Comparison of ENCODE assay signal across 8 cellular contexts in genomic region chr14:77053046-77053841, GRCh38. TPM values are rescaled to one million over a fixed set of nuclear protein-coding genes. Genes with fewer than 3 reads are reported as not detected.
DNase-seq lines count a peak whose midpoint lies in the region; ATAC-seq and TF ChIP-seq lines count a peak whose summit lies in the region.

No MANE protein-coding gene starts in this region.

- intact Hi-C loops in ovary (cut with DNase I) (loop anchor here (1.0 to 5.0 kb wide), 5 partner anchors 136 to 1816 kb away; no protein-coding TSS in a partner anchor), transverse colon (cut with DNase I; ENCODE audit: low total_unique reads) (loop anchor here (5.0 kb wide), 1 partner anchor 141 kb away; no protein-coding TSS in a partner anchor)

- POLR2A ChIA-PET in HEK293 (lab: Yijun Ruan, JAX), result interaction anchor here (0.9 kb wide), 2 partner anchors 25 to 134 kb away, joined by 3 read pairs; no protein-coding TSS in a partner anchor

- peaks cover 19% of the 10 kb centered on the region for H3K4me1 ChIP-seq in CD4-positive, CD25-positive, alpha-beta regulatory T cell (ENCODE audit: control insufficient read depth, insufficient read depth, low read length, poor library complexity, severe bottlenecking)
- peaks cover 4% of the 10 kb centered on the region; the same call in 1 of the 2 replicates for H3K4me1 ChIP-seq in HEK293 (ENCODE audit: control insufficient read depth, insufficient read depth, low read length)
- H3K4me1 ChIP-seq in ovary (ENCODE audit: insufficient read depth), result no peaks in the 10 kb centered on the region
- H3K4me1 ChIP-seq in transverse colon, result peaks cover 12 to 27% (median 16%) of the 10 kb centered on the region in 4 donors

- H3K27ac Mint-ChIP-seq in CD4-positive, CD25-positive, alpha-beta regulatory T cell, result peak overlapping the region in 2 of 3 donors; percentile 46 to 75

- no peak overlapping the region for H3K4me3 ChIP-seq in CD4-positive, CD25-positive, alpha-beta regulatory T cell (ENCODE audit: low read depth, low read length)
- no peak overlapping the region for H3K4me3 ChIP-seq in HEK293 (ENCODE audit: low read depth, low read length)
- no peak overlapping the region for H3K4me3 ChIP-seq in fibroblast of villous mesenchyme (ENCODE audit: low read depth, low read length)
- H3K4me3 ChIP-seq in ovary, result no peak overlapping the region
- H3K4me3 ChIP-seq in transverse colon, result no peak overlapping the region

- TF ChIP-seq CTCF in HEK293 (tag by site-specific recombination; IDR thresholded peaks at IDR 0.05) (peak; percentile 87), fibroblast of villous mesenchyme (IDR thresholded peaks at IDR 0.05; ENCODE audit: insufficient read depth, low read depth, low read length) (peak; percentile 89), ovary (IDR thresholded peaks at IDR 0.05) (peak; percentile 75 to 96 (median 94)), transverse colon (IDR thresholded peaks at IDR 0.05) (peak; percentile 88 to 98 (median 91))

- no peaks in the 10 kb centered on the region for H3K27me3 Mint-ChIP-seq in CD4-positive, CD25-positive, alpha-beta regulatory T cell

- CTCF ChIA-PET in HEK293 (lab: Yijun Ruan, JAX), result interaction anchor here (0.6 to 5.1 kb wide), 34 partner anchors 9 to 182 kb away, joined by 3 to 83 read pairs (median 4); no protein-coding TSS in a partner anchor

- in situ Hi-C loops in transverse colon (cut with MboI; ENCODE audit: low pct_ligation_motif_present in 1 of 4, low pct_unique_long_range_greater_than_20kb in 1 of 4, low sequenced_read_pairs in 3 of 4), result no loop called here

- TF ChIP-seq EP300 in ovary (IDR thresholded peaks at IDR 0.05) (no peak), transverse colon (IDR thresholded peaks at IDR 0.05; ENCODE audit: low read depth) (no peak)

- H3K4me3 Mint-ChIP-seq in CD4-positive, CD25-positive, alpha-beta regulatory T cell, result no peak overlapping the region

- DNase-seq in CD4-positive, CD25-positive, alpha-beta regulatory T cell, result peak; percentile 68 to 76 (median 70)
- DNase-seq in OCI-M1 (lab: John Stamatoyannopoulos, UW), result peak; percentile 72
- DNase-seq in activated T-helper 1 cell treated with anti-CD3 and anti-CD28 coated beads, Interleukin-2, amount 50 U/mL, for 16 hours (ENCODE audit: low read depth in 1 of 2, low spot score in 1 of 2), result peak; percentile 50 to 67
- peak; percentile 94 for DNase-seq in fibroblast of villous mesenchyme (ENCODE audit: low read depth)
- peak; percentile 78 to 87 (median 86) for DNase-seq in ovary
- DNase-seq in transverse colon, result peak; percentile 73
- no peak for DNase-seq in amniotic stem cell (lab: John Stamatoyannopoulos, UW)

- no peaks in the 10 kb centered on the region for H3K36me3 ChIP-seq in CD4-positive, CD25-positive, alpha-beta regulatory T cell (ENCODE audit: control insufficient read depth, insufficient read depth, low read length)
- no peaks in the 10 kb centered on the region for H3K36me3 ChIP-seq in HEK293 (ENCODE audit: control insufficient read depth in 2 of 2, insufficient read depth in 1 of 2, low read length in 2 of 2)
- H3K36me3 ChIP-seq in ovary, result no peaks in the 10 kb centered on the region
- H3K36me3 ChIP-seq in transverse colon, result no peaks in the 10 kb centered on the region

- no peak overlapping the region for H3K27ac ChIP-seq in CD4-positive, CD25-positive, alpha-beta regulatory T cell (ENCODE audit: insufficient read depth, low read length, poor library complexity, severe bottlenecking)
- H3K27ac ChIP-seq in HEK293 (ENCODE audit: extremely low read depth, low read depth, low read length) (peak overlapping the region; percentile 20; the same call in 1 of the 2 replicates), ovary (no peak overlapping the region), transverse colon (peak overlapping the region; percentile 64 to 77 (median 68))

- peaks cover 0 to 23% (median 8%) of the 10 kb centered on the region in 4 donors for H3K4me1 Mint-ChIP-seq in CD4-positive, CD25-positive, alpha-beta regulatory T cell

- no peaks in the 10 kb centered on the region for H3K36me3 Mint-ChIP-seq in CD4-positive, CD25-positive, alpha-beta regulatory T cell

- WGBS in ovary, 3 donors, result 34 to 37% (median 36%) methylated on average over 21 of the region's 21 CpGs
- 36 to 44% methylated on average over 14 to 21 of the region's 21 CpGs for WGBS in transverse colon (ENCODE audit: low coverage in 1 of 2), 2 donors

- H3K9me3 ChIP-seq in CD4-positive, CD25-positive, alpha-beta regulatory T cell (ENCODE audit: control insufficient read depth in 2 of 2, low read length in 2 of 2), result no peaks in the 10 kb centered on the region
- H3K9me3 ChIP-seq in HEK293 (ENCODE audit: control insufficient read depth, insufficient read depth, low read depth, low read length) (no peaks in the 10 kb centered on the region), ovary (no peaks in the 10 kb centered on the region), transverse colon (peaks cover 0 to 3% of the 10 kb centered on the region in 2 donors)

- TF ChIP-seq POLR2A in ovary (IDR thresholded peaks at IDR 0.05), result no peak
- no peak for TF ChIP-seq POLR2A in transverse colon (IDR thresholded peaks at IDR 0.05)

- ATAC-seq in CD4-positive, CD25-positive, alpha-beta regulatory T cell (ENCODE audit: low read depth in 2 of 2), result peak; percentile 66 to 72

- H3K27me3 ChIP-seq in CD4-positive, CD25-positive, alpha-beta regulatory T cell (ENCODE audit: control insufficient read depth, insufficient read depth, low read length), result no peaks in the 10 kb centered on the region
- H3K27me3 ChIP-seq in ovary (no peaks in the 10 kb centered on the region), transverse colon (no peaks in the 10 kb centered on the region)

- no peaks in the 10 kb centered on the region for H3K9me3 Mint-ChIP-seq in CD4-positive, CD25-positive, alpha-beta regulatory T cell

TF ChIP-seq in HEK293, 187 proteins besides CTCF, POLR2A, EP300 and RAD21 (continues in another document):
- TF ChIP-seq ZNF274 (IDR thresholded peaks at IDR 0.05; ENCODE audit: low read length), result no peak
- no peak for TF ChIP-seq ZNF274 (tag by site-specific recombination; IDR thresholded peaks at IDR 0.05; ENCODE audit: borderline replicate concordance)
- no peak for TF ChIP-seq ZNF747 (tag by site-specific recombination; IDR thresholded peaks at IDR 0.05)
- TF ChIP-seq ZNF776 (tag by site-specific recombination; IDR thresholded peaks at IDR 0.05; ENCODE audit: borderline replicate concordance), result no peak
- no peak; the same call in 1 of the 2 replicates for TF ChIP-seq ZBTB20 (tag by site-specific recombination; IDR thresholded peaks at IDR 0.05)
- no peak for TF ChIP-seq ZNF221 (tag by site-specific recombination; IDR thresholded peaks at IDR 0.05; ENCODE audit: borderline replicate concordance)
- TF ChIP-seq GLIS2 (tag by site-specific recombination; IDR thresholded peaks at IDR 0.05), result peak; percentile 87
- TF ChIP-seq ZNF654 (tag by site-specific recombination; IDR thresholded peaks at IDR 0.05; ENCODE audit: low read depth), result peak; percentile 78
- peak; percentile 73 for TF ChIP-seq SCRT1 (tag by site-specific recombination; IDR thresholded peaks at IDR 0.05; ENCODE audit: borderline replicate concordance)
- no peak for TF ChIP-seq ZNF626 (tag by site-specific recombination; IDR thresholded peaks at IDR 0.05)
- TF ChIP-seq ZSCAN16 (tag by site-specific recombination; IDR thresholded peaks at IDR 0.05), result no peak
- no peak for TF ChIP-seq ZNF223 (tag by site-specific recombination; IDR thresholded peaks at IDR 0.05)
- no peak for TF ChIP-seq ZNF670 (tag by site-specific recombination; IDR thresholded peaks at IDR 0.05; ENCODE audit: low read depth)
- TF ChIP-seq PATZ1 (tag by site-specific recombination; IDR thresholded peaks at IDR 0.05), result peak; percentile 77
- no peak for TF ChIP-seq ZNF530 (tag by site-specific recombination; IDR thresholded peaks at IDR 0.05; ENCODE audit: low read depth)
- TF ChIP-seq PRDM1 (tag by site-specific recombination; IDR thresholded peaks at IDR 0.05), result no peak
- TF ChIP-seq ZNF214 (tag by site-specific recombination; IDR thresholded peaks at IDR 0.05; ENCODE audit: borderline replicate concordance), result no peak
- no peak for TF ChIP-seq ZNF174 (tag by site-specific recombination; IDR thresholded peaks at IDR 0.05)
- TF ChIP-seq SP7 (tag by site-specific recombination; IDR thresholded peaks at IDR 0.05), result peak; percentile 35; the same call in 1 of the 2 replicates

RNA-seq across cellular contexts. Expression of gene IRF2BPL, which starts 24.7 kb away (rescaled TPM):
- total RNA-seq in CD4-positive, CD25-positive, alpha-beta regulatory T cell, result 48.9 TPM
- polyA plus RNA-seq in CD4-positive, CD25-positive, alpha-beta regulatory T cell, result 1 to 10 TPM; 2.2 to 6.7 (median 4.0) TPM
- total RNA-seq in fibroblast of villous mesenchyme (40.2 and 44.1 TPM in 2 replicates), ovary (100 to 1,000 TPM in 2 of 7 donors, 10 to 100 TPM in 5; 52.2 to 126 (median 78.4) TPM), transverse colon (10 to 100 TPM; 21.0 to 53.5 (median 32.5) TPM)
- polyA plus RNA-seq in ovary, result 10 to 100 TPM; 14.1 to 35.0 TPM

RNA-seq across cellular contexts. Expression of gene CIPC, which starts 44.8 kb away (rescaled TPM):
- total RNA-seq in CD4-positive, CD25-positive, alpha-beta regulatory T cell, result 12.3 TPM
- polyA plus RNA-seq in CD4-positive, CD25-positive, alpha-beta regulatory T cell, result 10 to 100 TPM; 11.4 to 14.2 (median 12.5) TPM
- 11.3 and 23.7 TPM in 2 replicates for total RNA-seq in fibroblast of villous mesenchyme
- total RNA-seq in ovary, result 10 to 100 TPM; 13.7 to 32.4 (median 22.2) TPM
- 10 to 100 TPM in 1 of 2 donors, 1 to 10 TPM in 1; 7.0 to 10.4 TPM for polyA plus RNA-seq in ovary
- total RNA-seq in transverse colon, result 10 to 100 TPM; 30.8 to 97.1 (median 67.8) TPM

Comparison
In these comparisons a context has a peak if more than half of its experiments do, and no peak if none do; other contexts are left out.
1. H3K27ac ChIP-seq: peak in HEK293 (single experiment) and transverse colon (4 of 4); none in CD4-positive, CD25-positive, alpha-beta regulatory T cell (single experiment) and ovary (0 of 2).
2. Peak in every context shown above with its lines, with median percentiles within 50 percentile points of each other: CTCF ChIP-seq.